ENCODE assay signal across 10 cellular contexts in genomic region chr1:152018537-152018936, GRCh38. TPM values are rescaled to one million over a fixed set of nuclear protein-coding genes. Genes with fewer than 3 reads are reported as not detected.
DNase-seq lines count a peak whose midpoint lies in the region; TF ChIP-seq lines count a peak whose summit lies in the region.
"Had no signal": no experiment of that assay in that cellular context is flagged by ENCODE, and none has a peak within 500 bp of the region (broad histone marks: within the 10 kb centered on the region; RNA-seq: fewer than 3 reads in every experiment).

No MANE protein-coding gene starts in this region.

- H3K4me1 Mint-ChIP-seq in activated naive CD4-positive, alpha-beta T cell treated with anti-CD3 and anti-CD28 coated beads for 36 hours (ENCODE audit: low read depth) = no peaks in the 10 kb centered on the region
- peaks cover 8% of the 10 kb centered on the region for H3K4me1 Mint-ChIP-seq in mesothelial cell of epicardium
- H3K4me1 Mint-ChIP-seq in T-helper 2 cell treated with Interferon-gamma antibody and Interleukin-4, amounts not matched to agents 5 μg/mL and 100 μg/mL, for 36 hours (ENCODE audit: low read depth) = peaks cover 5% of the 10 kb centered on the region

- H3K36me3 Mint-ChIP-seq in activated naive CD4-positive, alpha-beta T cell treated with anti-CD3 and anti-CD28 coated beads for 36 hours (ENCODE audit: low read depth) = no peaks in the 10 kb centered on the region
- no peaks in the 10 kb centered on the region for H3K36me3 Mint-ChIP-seq in mesothelial cell of epicardium
- H3K36me3 Mint-ChIP-seq in T-helper 2 cell treated with Interferon-gamma antibody and Interleukin-4, amounts not matched to agents 5 μg/mL and 100 μg/mL, for 36 hours (ENCODE audit: low read depth) = no peaks in the 10 kb centered on the region
- H3K36me3 Mint-ChIP-seq: stimulated activated memory B cell treated with anti-CD40 and anti-IgM and Interleukin-4, amounts not matched to agents 10 μg/mL and 1 μg/mL and 100 μg/mL, for 72 hours had no signal

- intact Hi-C loops in activated naive CD4-positive, alpha-beta T cell treated with anti-CD3 and anti-CD28 coated beads for 36 hours (cut with micrococcal nuclease) = no loop called here

- no peaks in the 10 kb centered on the region for H3K36me3 ChIP-seq in MM.1S (replicated peaks; ENCODE audit: insufficient read depth, low read length)

- no peaks in the 10 kb centered on the region for H3K9me2 ChIP-seq in MM.1S (replicated peaks; ENCODE audit: insufficient read depth, low read length)

- no peaks in the 10 kb centered on the region for H3K9me3 Mint-ChIP-seq in activated naive CD4-positive, alpha-beta T cell treated with anti-CD3 and anti-CD28 coated beads for 36 hours
- H3K9me3 Mint-ChIP-seq in mesothelial cell of epicardium = no peaks in the 10 kb centered on the region
- H3K9me3 Mint-ChIP-seq in T-helper 2 cell treated with Interferon-gamma antibody and Interleukin-4, amounts not matched to agents 5 μg/mL and 100 μg/mL, for 36 hours = no peaks in the 10 kb centered on the region
- H3K9me3 Mint-ChIP-seq: stimulated activated memory B cell treated with anti-CD40 and anti-IgM and Interleukin-4, amounts not matched to agents 10 μg/mL and 1 μg/mL and 100 μg/mL, for 72 hours had no signal

- H3K27me3 Mint-ChIP-seq in activated naive CD4-positive, alpha-beta T cell treated with anti-CD3 and anti-CD28 coated beads for 36 hours (ENCODE audit: low read depth) = no peaks in the 10 kb centered on the region
- no peaks in the 10 kb centered on the region for H3K27me3 Mint-ChIP-seq in mesothelial cell of epicardium (ENCODE audit: low read depth)
- H3K27me3 Mint-ChIP-seq in T-helper 2 cell treated with Interferon-gamma antibody and Interleukin-4, amounts not matched to agents 5 μg/mL and 100 μg/mL, for 36 hours (ENCODE audit: low read depth) = peaks cover 27% of the 10 kb centered on the region

- H3K27me3 ChIP-seq in MM.1S (replicated peaks; ENCODE audit: insufficient read depth, low read length) = no peaks in the 10 kb centered on the region

- peaks cover 7% of the 10 kb centered on the region; the same call in 1 of the 2 replicates for H3K4me1 ChIP-seq in MM.1S (ENCODE audit: low read length)

- H3K9me3 ChIP-seq in MM.1S (replicated peaks; ENCODE audit: insufficient read depth, low read length) = no peaks in the 10 kb centered on the region

- no peak overlapping the region for H3K4me2 ChIP-seq in MM.1S (ENCODE audit: low read depth, low read length)

- H3K27ac Mint-ChIP-seq in activated naive CD4-positive, alpha-beta T cell treated with anti-CD3 and anti-CD28 coated beads for 36 hours = no peak overlapping the region
- no peak overlapping the region for H3K27ac Mint-ChIP-seq in mesothelial cell of epicardium
- no peak overlapping the region for H3K27ac Mint-ChIP-seq in T-helper 2 cell treated with Interferon-gamma antibody and Interleukin-4, amounts not matched to agents 5 μg/mL and 100 μg/mL, for 36 hours
- H3K27ac Mint-ChIP-seq: stimulated activated memory B cell treated with anti-CD40 and anti-IgM and Interleukin-4, amounts not matched to agents 10 μg/mL and 1 μg/mL and 100 μg/mL, for 72 hours had no signal

- H3F3A ChIP-seq in MM.1S (ENCODE audit: insufficient read depth, low read length) = no peaks in the 10 kb centered on the region

- no peak overlapping the region for H3K4me3 Mint-ChIP-seq in activated naive CD4-positive, alpha-beta T cell treated with anti-CD3 and anti-CD28 coated beads for 36 hours
- no peak overlapping the region for H3K4me3 Mint-ChIP-seq in mesothelial cell of epicardium
- H3K4me3 Mint-ChIP-seq in T-helper 2 cell treated with Interferon-gamma antibody and Interleukin-4, amounts not matched to agents 5 μg/mL and 100 μg/mL, for 36 hours = no peak overlapping the region
- H3K4me3 Mint-ChIP-seq: stimulated activated memory B cell treated with anti-CD40 and anti-IgM and Interleukin-4, amounts not matched to agents 10 μg/mL and 1 μg/mL and 100 μg/mL, for 72 hours had no signal

- CTCF ChIA-PET in activated naive CD4-positive, alpha-beta T cell treated with anti-CD3 and anti-CD28 coated beads for 36 hours (lab: Charles Lee) = interaction anchor here (0.7 to 1.5 kb wide), 5 partner anchors 20 to 94 kb away, joined by 3 to 5 read pairs (median 3); no protein-coding TSS in a partner anchor

- H3K79me2 ChIP-seq in MM.1S (ENCODE audit: low read length) = no peaks in the 10 kb centered on the region

- no peaks in the 10 kb centered on the region for H4K20me1 ChIP-seq in MM.1S (ENCODE audit: insufficient read depth, low read length)

- H2AFZ ChIP-seq in MM.1S (ENCODE audit: low read length) = no peak overlapping the region

- no peak overlapping the region for H3K4me3 ChIP-seq in MM.1S (ENCODE audit: low read length)
- no peak overlapping the region for H3K4me3 ChIP-seq in choroid plexus epithelial cell (ENCODE audit: low read depth, low read length)
- H3K4me3 ChIP-seq in retinal pigment epithelial cell (ENCODE audit: low read length) = no peak overlapping the region

- H3K27ac ChIP-seq in MM.1S (ENCODE audit: low read length) = no peak overlapping the region

- TF ChIP-seq CTCF in MM.1S (IDR thresholded peaks at IDR 0.05; ENCODE audit: low read length) = peak; percentile 44
- TF ChIP-seq CTCF in choroid plexus epithelial cell (conservative IDR thresholded peaks at IDR 0.05; ENCODE audit: low read depth, low read length) = peak; percentile 67
- peak; percentile 64 for TF ChIP-seq CTCF in retinal pigment epithelial cell (conservative IDR thresholded peaks at IDR 0.05; ENCODE audit: low read depth, low read length)
- TF ChIP-seq CTCF in mesothelial cell of epicardium (IDR thresholded peaks at IDR 0.05; ENCODE audit: unreplicated experiment) = no peak

- peak; percentile 66 for DNase-seq in activated naive CD4-positive, alpha-beta T cell treated with anti-CD3 and anti-CD28 coated beads for 36 hours
- DNase-seq in activated naive CD4-positive, alpha-beta T cell treated with Interleukin-2 at 50 U/mL for 16 hours = no peak
- DNase-seq in MM.1S (no peak), choroid plexus epithelial cell (ENCODE audit: low read depth) (peak; percentile 59), retinal pigment epithelial cell (ENCODE audit: low read depth) (no peak), hypothalamus (lab: John Stamatoyannopoulos, UW) (no peak), mesothelial cell of epicardium (ENCODE audit: low spot score in 2 of 2, unreplicated experiment in 2 of 2) (no peak)
- DNase-seq in T-helper 2 cell treated with Interferon-gamma antibody and Interleukin-4, amounts not matched to agents 5 μg/mL and 100 μg/mL, for 36 hours (ENCODE audit: low spot score) = no peak
- DNase-seq: NCI-H446 treated with DMSO at 0.1 percent for 48 hours had no signal

- H3K9ac ChIP-seq in MM.1S (ENCODE audit: low read length) = no peak overlapping the region

RNA-seq across cellular contexts. Expression of gene S100A11, which starts 18.3 kb away (rescaled TPM):
- total RNA-seq in activated naive CD4-positive, alpha-beta T cell treated with anti-CD3 and anti-CD28 coated beads for 36 hours = 100 to 1,000 TPM; 229 to 235 TPM
- 351 to 373 TPM (median 358 TPM) in 3 replicates for total RNA-seq in mesothelial cell of epicardium

RNA-seq across cellular contexts. Expression of gene S100A10, which starts 24.9 kb away (rescaled TPM):
- 100 to 1,000 TPM; 159 to 170 TPM for total RNA-seq in activated naive CD4-positive, alpha-beta T cell treated with anti-CD3 and anti-CD28 coated beads for 36 hours
- 219 to 234 TPM (median 222 TPM) in 3 replicates for total RNA-seq in mesothelial cell of epicardium

Comparison
In these comparisons a context has a peak if more than half of its experiments do, and no peak if none do; other contexts are left out.
1. DNase-seq: peak in activated naive CD4-positive, alpha-beta T cell treated with anti-CD3 and anti-CD28 coated beads for 36 hours (single experiment) and choroid plexus epithelial cell (single experiment); none in activated naive CD4-positive, alpha-beta T cell treated with Interleukin-2 at 50 U/mL for 16 hours (single experiment), MM.1S (single experiment), retinal pigment epithelial cell (single experiment), hypothalamus (0 of 51), mesothelial cell of epicardium (0 of 2) and T-helper 2 cell treated with Interferon-gamma antibody and Interleukin-4, amounts not matched to agents 5 μg/mL and 100 μg/mL, for 36 hours (single experiment).